Comparison of ENCODE assay signal across 29 cellular contexts in genomic region chr1:235095938-235096562, GRCh38.
"Had no signal": no experiment of that assay in that cellular context is flagged by ENCODE, and none has a peak within 500 bp of the region (broad histone marks: within the 10 kb centered on the region; RNA-seq: fewer than 3 reads in every experiment).

No MANE protein-coding gene starts in this region.

- H3K27me3 ChIP-seq: esophagus squamous epithelium, hepatocyte, left lung, neural progenitor cell, spleen, testis had no signal

- H3K27ac Mint-ChIP-seq: naive thymus-derived CD4-positive, alpha-beta T cell; nephron; stimulated activated memory B cell treated with anti-CD40 and anti-IgM and Interleukin-4, amounts not matched to agents 10 μg/mL and 1 μg/mL and 100 μg/mL, for 72 hours; type B pancreatic cell had no signal

- H3K4me1 ChIP-seq: parathyroid adenoma, prostate gland had no signal

- H3K27ac ChIP-seq: coronary artery, esophagus squamous epithelium, hepatocyte, left lung, neural progenitor cell, parathyroid adenoma, prostate gland, skin epidermis, spleen, testis, tibial artery had no signal

- H3K9me3 ChIP-seq: esophagus squamous epithelium, left lung, prostate gland, spleen, testis, tibial artery had no signal

- H3K9me3 Mint-ChIP-seq: naive thymus-derived CD4-positive, alpha-beta T cell; nephron; neural progenitor cell; stimulated activated memory B cell treated with anti-CD40 and anti-IgM and Interleukin-4, amounts not matched to agents 10 μg/mL and 1 μg/mL and 100 μg/mL, for 72 hours; type B pancreatic cell had no signal

- DNase-seq: dermis blood vessel endothelial cell; effector memory CD4-positive, alpha-beta T cell; erythroblast; esophagus squamous epithelium; head of caudate nucleus; left cardiac atrium; left lung; mesendoderm; midbrain; naive thymus-derived CD4-positive, alpha-beta T cell; right cardiac atrium; spleen; stimulated activated CD4-positive, alpha-beta T cell treated with anti-CD3 and anti-CD28 coated beads, Interleukin-4, amount 100 ng/mL, for 4 hours; stimulated activated naive CD8-positive, alpha-beta T cell treated with anti-CD3 and anti-CD28 coated beads, Interleukin-15, Interleukin-2, amounts not matched to agents 100 U/mL and 50 U/mL, for 24 hours; substantia nigra; testis had no signal

- H3K4me3 Mint-ChIP-seq: naive thymus-derived CD4-positive, alpha-beta T cell; nephron; neural progenitor cell; stimulated activated memory B cell treated with anti-CD40 and anti-IgM and Interleukin-4, amounts not matched to agents 10 μg/mL and 1 μg/mL and 100 μg/mL, for 72 hours; type B pancreatic cell had no signal

- ATAC-seq: left cardiac atrium; left lung; naive thymus-derived CD4-positive, alpha-beta T cell; right cardiac atrium; stimulated activated memory B cell treated with anti-CD40 and anti-IgM and Interleukin-4, amounts not matched to agents 10 μg/mL and 1 μg/mL and 100 μg/mL, for 72 hours; stimulated activated naive CD8-positive, alpha-beta T cell treated with anti-CD3 and anti-CD28 coated beads, Interleukin-15, Interleukin-2, amounts not matched to agents 100 U/mL and 50 U/mL, for 24 hours had no signal

- H3K36me3 Mint-ChIP-seq: naive thymus-derived CD4-positive, alpha-beta T cell; neural progenitor cell; stimulated activated memory B cell treated with anti-CD40 and anti-IgM and Interleukin-4, amounts not matched to agents 10 μg/mL and 1 μg/mL and 100 μg/mL, for 72 hours; type B pancreatic cell had no signal

- H3K36me3 ChIP-seq: esophagus squamous epithelium, left lung, neural progenitor cell, prostate gland, spleen, tibial artery had no signal

- H3K27me3 Mint-ChIP-seq: type B pancreatic cell had no signal

- FAIRE-seq: frontal cortex, islet of Langerhans, urothelium cell line had no signal

- H3K4me3 ChIP-seq: coronary artery, esophagus squamous epithelium, hepatocyte, left lung, neural progenitor cell, prostate gland, skin epidermis, spleen, testis, tibial artery had no signal
